20 cellular contexts compared by ENCODE assay signal in the genomic region with DNA sequence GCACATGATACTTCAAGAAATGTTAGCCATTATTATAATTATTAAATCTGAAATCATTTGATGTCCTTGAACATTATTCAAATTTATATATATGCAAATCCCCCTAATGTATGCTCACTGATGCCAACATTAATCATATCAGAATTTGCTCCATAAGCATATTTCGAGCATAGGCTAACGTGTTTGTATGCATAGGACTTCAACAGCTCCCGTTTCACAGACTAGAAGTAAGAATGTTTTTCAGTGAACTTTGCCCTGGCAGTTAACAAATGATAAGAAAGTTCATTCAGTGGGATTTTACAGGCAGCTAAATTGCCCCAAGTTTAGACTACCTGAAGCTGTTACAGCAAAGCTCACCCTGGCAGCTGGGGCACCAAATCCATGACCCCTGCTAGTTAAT.
DNase-seq lines count a peak whose midpoint lies in the region; ATAC-seq, FAIRE-seq and TF ChIP-seq lines count a peak whose summit lies in the region.
"Had no signal": no experiment of that assay in that cellular context is flagged by ENCODE, and none has a peak within 500 bp of the region (broad histone marks: within the 10 kb centered on the region; RNA-seq: fewer than 3 reads in every experiment).

No MANE protein-coding gene starts in this region.

- intact Hi-C loops in mucosa of descending colon (cut with DNase I, micrococcal nuclease) = no loop called here

- H3K27ac Mint-ChIP-seq in endodermal cell = no peak overlapping the region
- no peak overlapping the region for H3K27ac Mint-ChIP-seq in activated CD8-positive, alpha-beta memory T cell treated with anti-CD3 and anti-CD28 coated beads, Interleukin-2, amount 10 ng/mL, durations not matched to agents 7 days and 5 days
- H3K27ac Mint-ChIP-seq: CD14-positive monocyte; CD4-positive, alpha-beta memory T cell; HFFc6 had no signal

- no peak overlapping the region for H3K4me3 Mint-ChIP-seq in endodermal cell
- H3K4me3 Mint-ChIP-seq in activated CD8-positive, alpha-beta memory T cell treated with anti-CD3 and anti-CD28 coated beads, Interleukin-2, amount 10 ng/mL, durations not matched to agents 7 days and 5 days = no peak overlapping the region
- H3K4me3 Mint-ChIP-seq: CD14-positive monocyte; CD4-positive, alpha-beta memory T cell; HFFc6 had no signal

- CTCF ChIA-PET in A549 (lab: Yijun Ruan, JAX) = no interaction called here
- CTCF ChIA-PET in activated CD8-positive, alpha-beta memory T cell treated with anti-CD3 and anti-CD28 coated beads, Interleukin-2, amount 10 ng/mL, durations not matched to agents 7 days and 5 days (lab: Charles Lee) = no interaction called here

- H3K36me3 ChIP-seq in endodermal cell (ENCODE audit: control insufficient read depth, insufficient read depth, low read length) (no peaks in the 10 kb centered on the region), mucosa of descending colon (ENCODE audit: low read depth) (no peaks in the 10 kb centered on the region)
- H3K36me3 ChIP-seq: BLaER1 had no signal

- DNase-seq in A549 (ENCODE audit: low read depth in 1 of 2, low spot score in 1 of 2) = no peak
- peak; percentile 11 for DNase-seq in LoVo (ENCODE audit: low spot score)
- DNase-seq in endodermal cell = no peak
- peak in 2 of 3 donors; percentile 26 to 37 for DNase-seq in mucosa of descending colon
- no peak for DNase-seq in activated CD4-positive, alpha-beta T cell treated with anti-CD3 and anti-CD28 coated beads, Interleukin-2, amount 50 U/mL, for 48 hours
- no peak for DNase-seq in activated CD8-positive, alpha-beta memory T cell treated with anti-CD3 and anti-CD28 coated beads, Interleukin-2, amount 10 ng/mL, durations not matched to agents 7 days and 5 days
- DNase-seq in OCI-M2 (lab: John Stamatoyannopoulos, UW; ENCODE audit: unreplicated experiment) = no peak
- DNase-seq: CD4-positive, alpha-beta memory T cell; DMS153; DMS79; GF-D8; GOT3; H7; HFFc6 had no signal

- 3% methylated on average over 3 of the region's 3 CpGs for WGBS in A549 (ENCODE audit: missing lambda C conversion rate)
- WGBS in endodermal cell (ENCODE audit: insufficient coverage in 1 of 2, insufficient read length in 1 of 2), 2 experiments = 80 to 83% methylated on average over 3 of the region's 3 CpGs

- ATAC-seq in A549 (no peak), mucosa of descending colon (peak; percentile 79), HG03196 (IDR thresholded peaks at IDR 0.05; ENCODE audit: unreplicated experiment) (no peak)
- no peak for ATAC-seq in activated CD8-positive, alpha-beta memory T cell treated with anti-CD3 and anti-CD28 coated beads, Interleukin-2, amount 10 ng/mL, durations not matched to agents 7 days and 5 days
- ATAC-seq: HCT116 had no signal

- POLR2A ChIA-PET in A549 (lab: Yijun Ruan, JAX) = no interaction called here

- H3K27ac ChIP-seq in A549 (no peak overlapping the region), endodermal cell (ENCODE audit: low read depth, low read length) (no peak overlapping the region)
- H3K27ac ChIP-seq: 22Rv1, BLaER1 had no signal

- H3K4me1 ChIP-seq in A549 = no peaks in the 10 kb centered on the region
- H3K4me1 ChIP-seq in endodermal cell (ENCODE audit: control insufficient read depth, insufficient read depth, low read length) = peaks cover 5% of the 10 kb centered on the region
- no peaks in the 10 kb centered on the region for H3K4me1 ChIP-seq in mucosa of descending colon (ENCODE audit: low read depth)
- H3K4me1 ChIP-seq: BLaER1 had no signal

- H3K9me3 Mint-ChIP-seq in endodermal cell = no peaks in the 10 kb centered on the region
- H3K9me3 Mint-ChIP-seq in activated CD8-positive, alpha-beta memory T cell treated with anti-CD3 and anti-CD28 coated beads, Interleukin-2, amount 10 ng/mL, durations not matched to agents 7 days and 5 days (ENCODE audit: low read depth) = no peaks in the 10 kb centered on the region
- H3K9me3 Mint-ChIP-seq: HFFc6 had no signal

- no peak for TF ChIP-seq EP300 in A549 (IDR thresholded peaks at IDR 0.05)

- no peak for FAIRE-seq in A549 (lab: Jason Lieb, UNC)
- FAIRE-seq: HTR-8/SVneo had no signal

- H3K9me3 ChIP-seq in A549 = no peaks in the 10 kb centered on the region
- H3K9me3 ChIP-seq in endodermal cell (ENCODE audit: control insufficient read depth, low read length) = peaks cover 4% of the 10 kb centered on the region
- H3K9me3 ChIP-seq in mucosa of descending colon = no peaks in the 10 kb centered on the region
- H3K9me3 ChIP-seq: BLaER1 had no signal

- no peak for TF ChIP-seq CTCF in A549 (IDR thresholded peaks at IDR 0.05)
- TF ChIP-seq CTCF in endodermal cell (conservative IDR thresholded peaks at IDR 0.05) = no peak
- TF ChIP-seq CTCF in mucosa of descending colon (IDR thresholded peaks at IDR 0.05) = no peak

- TF ChIP-seq RAD21 in A549 (conservative IDR thresholded peaks at IDR 0.05 in 1 of 2, IDR thresholded peaks at IDR 0.05 in 1 of 2) = no peak

- H3K4me2 ChIP-seq in A549 = no peak overlapping the region
- H3K4me2 ChIP-seq: BLaER1 had no signal

- no peak overlapping the region for H3K9ac ChIP-seq in endodermal cell (ENCODE audit: extremely low read depth, low read length, poor library complexity, severe bottlenecking)
- H3K9ac ChIP-seq: BLaER1 had no signal

- no peak for TF ChIP-seq POLR2A in A549 (IDR thresholded peaks at IDR 0.05; ENCODE audit: low read length)

- H3K27me3 ChIP-seq in endodermal cell (ENCODE audit: control insufficient read depth, insufficient read depth, low read length, poor library complexity, severe bottlenecking) = no peaks in the 10 kb centered on the region
- H3K27me3 ChIP-seq: BLaER1 had no signal

- no peaks in the 10 kb centered on the region for H3K36me3 Mint-ChIP-seq in endodermal cell (ENCODE audit: low read depth)
- H3K36me3 Mint-ChIP-seq in activated CD8-positive, alpha-beta memory T cell treated with anti-CD3 and anti-CD28 coated beads, Interleukin-2, amount 10 ng/mL, durations not matched to agents 7 days and 5 days = no peaks in the 10 kb centered on the region
- H3K36me3 Mint-ChIP-seq: CD14-positive monocyte; CD4-positive, alpha-beta memory T cell had no signal

- H3K27me3 Mint-ChIP-seq in endodermal cell (ENCODE audit: insufficient read depth) = no peaks in the 10 kb centered on the region
- H3K27me3 Mint-ChIP-seq in activated CD8-positive, alpha-beta memory T cell treated with anti-CD3 and anti-CD28 coated beads, Interleukin-2, amount 10 ng/mL, durations not matched to agents 7 days and 5 days = no peaks in the 10 kb centered on the region

- peaks cover 5% of the 10 kb centered on the region for H3K4me1 Mint-ChIP-seq in endodermal cell
- no peaks in the 10 kb centered on the region for H3K4me1 Mint-ChIP-seq in activated CD8-positive, alpha-beta memory T cell treated with anti-CD3 and anti-CD28 coated beads, Interleukin-2, amount 10 ng/mL, durations not matched to agents 7 days and 5 days
- H3K4me1 Mint-ChIP-seq: CD14-positive monocyte; CD4-positive, alpha-beta memory T cell had no signal

- H3K4me3 ChIP-seq in A549 (no peak overlapping the region), endodermal cell (ENCODE audit: low read length) (peak overlapping the region; percentile 31), mucosa of descending colon (no peak overlapping the region)
- H3K4me3 ChIP-seq: BLaER1 had no signal

TF ChIP-seq in A549, 52 proteins besides CTCF, POLR2A, EP300 and RAD21:
- no peak for TF ChIP-seq HES2 (IDR thresholded peaks at IDR 0.05)
- peak; percentile 34 for TF ChIP-seq MAFK (IDR thresholded peaks at IDR 0.05; ENCODE audit: partially characterized antibody)
TF ChIP-seq in A549: peak in this region for 1.

Comparison
In these comparisons a context has a peak if more than half of its experiments do, and no peak if none do; other contexts are left out.
1. DNase-seq: peak in LoVo (single experiment) and mucosa of descending colon (2 of 3); none in A549 (0 of 2), endodermal cell (single experiment), activated CD4-positive, alpha-beta T cell treated with anti-CD3 and anti-CD28 coated beads, Interleukin-2, amount 50 U/mL, for 48 hours (0 of 2), activated CD8-positive, alpha-beta memory T cell treated with anti-CD3 and anti-CD28 coated beads, Interleukin-2, amount 10 ng/mL, durations not matched to agents 7 days and 5 days (single experiment) and OCI-M2 (single experiment).